ENCODE assay signal across 1 cellular context in genomic region chr6:30678964-30679726, GRCh38.
A peak's percentile ranks its signal among the peaks of the same experiment; 100 is the strongest.
TF ChIP-seq lines count a peak whose summit lies in the region.

No MANE protein-coding gene starts in this region.

TF ChIP-seq in HEK293, 187 proteins besides CTCF, POLR2A, EP300 and RAD21 (continued from another document and continues in another):
- no peak for TF ChIP-seq ZNF280D (tag by site-specific recombination; IDR thresholded peaks at IDR 0.05)
- TF ChIP-seq BCL11A (tag by site-specific recombination; IDR thresholded peaks at IDR 0.05; ENCODE audit: low read depth) = no peak
- TF ChIP-seq ZNF664 (tag by site-specific recombination; IDR thresholded peaks at IDR 0.05) = no peak
- no peak for TF ChIP-seq ZNF792 (tag by site-specific recombination; IDR thresholded peaks at IDR 0.05)
- 0 out of 2 replicates have a peak, but pooled peaks have one; percentile 28 for TF ChIP-seq ZFP3 (tag by site-specific recombination; IDR thresholded peaks at IDR 0.05; ENCODE audit: low read depth)
- TF ChIP-seq ZNF248 (tag by site-specific recombination; IDR thresholded peaks at IDR 0.05) = no peak
- TF ChIP-seq ZNF837 (tag by site-specific recombination; IDR thresholded peaks at IDR 0.05) = no peak
- TF ChIP-seq ZNF785 (tag by site-specific recombination; IDR thresholded peaks at IDR 0.05) = no peak
- TF ChIP-seq PRDM4 (tag by site-specific recombination; IDR thresholded peaks at IDR 0.05) = no peak
- peak; percentile 49; the same call in 1 of the 2 replicates for TF ChIP-seq ZNF600 (tag by site-specific recombination; IDR thresholded peaks at IDR 0.05)
- TF ChIP-seq SALL2 (tag by site-specific recombination; IDR thresholded peaks at IDR 0.05; ENCODE audit: borderline replicate concordance) = no peak
- no peak for TF ChIP-seq PRDM6 (tag by site-specific recombination; IDR thresholded peaks at IDR 0.05)
- TF ChIP-seq ZNF677 (tag by site-specific recombination; IDR thresholded peaks at IDR 0.05) = no peak
- TF ChIP-seq ZBTB10 (tag by site-specific recombination; IDR thresholded peaks at IDR 0.05) = no peak
- TF ChIP-seq ZNF24 (tag by site-specific recombination; IDR thresholded peaks at IDR 0.05) = 0 out of 2 replicates have a peak, but pooled peaks have one; percentile 24
- no peak for TF ChIP-seq ZNF23 (tag by site-specific recombination; IDR thresholded peaks at IDR 0.05; ENCODE audit: borderline replicate concordance)
- TF ChIP-seq ZNF175 (tag by site-specific recombination; IDR thresholded peaks at IDR 0.05) = no peak
- peak; percentile 29; the same call in 1 of the 2 replicates for TF ChIP-seq ZIC2 (tag by site-specific recombination; IDR thresholded peaks at IDR 0.05)
- TF ChIP-seq ZNF37A (tag by site-specific recombination; IDR thresholded peaks at IDR 0.05) = no peak
- no peak for TF ChIP-seq OSR2 (tag by site-specific recombination; IDR thresholded peaks at IDR 0.05)
- TF ChIP-seq ZNF26 (tag by site-specific recombination; IDR thresholded peaks at IDR 0.05) = no peak
- TF ChIP-seq GLI4 (tag by site-specific recombination; IDR thresholded peaks at IDR 0.05) = no peak
- no peak for TF ChIP-seq ZNF280C (tag by site-specific recombination; IDR thresholded peaks at IDR 0.05)
- TF ChIP-seq ZFHX2 (tag by site-specific recombination; conservative IDR thresholded peaks at IDR 0.05) = peak; percentile 54
- no peak for TF ChIP-seq ZNF311 (tag by site-specific recombination; IDR thresholded peaks at IDR 0.05; ENCODE audit: borderline replicate concordance)
- no peak for TF ChIP-seq ZNF19 (tag by site-specific recombination; IDR thresholded peaks at IDR 0.05; ENCODE audit: low read depth)
- TF ChIP-seq KLF7 (tag by site-specific recombination; IDR thresholded peaks at IDR 0.05; ENCODE audit: borderline replicate concordance) = no peak
- TF ChIP-seq TCF7L2 (IDR thresholded peaks at IDR 0.05; ENCODE audit: borderline replicate concordance, low read depth, low read length) = no peak
- TF ChIP-seq ZFP37 (tag by site-specific recombination; IDR thresholded peaks at IDR 0.05) = 0 out of 2 replicates have a peak, but pooled peaks have one; percentile 42
- TF ChIP-seq ZNF221 (tag by site-specific recombination; IDR thresholded peaks at IDR 0.05; ENCODE audit: borderline replicate concordance) = no peak
- TF ChIP-seq ZNF707 (tag by site-specific recombination; IDR thresholded peaks at IDR 0.05) = no peak
- no peak for TF ChIP-seq GFI1B (tag by site-specific recombination; IDR thresholded peaks at IDR 0.05)
- TF ChIP-seq ZNF843 (tag by site-specific recombination; IDR thresholded peaks at IDR 0.05) = peak; percentile 34; the same call in 1 of the 2 replicates
- TF ChIP-seq ZNF146 (tag by site-specific recombination; IDR thresholded peaks at IDR 0.05) = no peak
- TF ChIP-seq ZNF701 (tag by site-specific recombination; IDR thresholded peaks at IDR 0.05) = no peak
- no peak for TF ChIP-seq ZNF747 (tag by site-specific recombination; IDR thresholded peaks at IDR 0.05)
- TF ChIP-seq ZNF610 (tag by site-specific recombination; IDR thresholded peaks at IDR 0.05; ENCODE audit: borderline replicate concordance) = no peak
- no peak for TF ChIP-seq ZNF366 (tag by site-specific recombination; conservative IDR thresholded peaks at IDR 0.05)
- no peak for TF ChIP-seq ZSCAN18 (tag by site-specific recombination; IDR thresholded peaks at IDR 0.05)
- no peak for TF ChIP-seq ZNF510 (tag by site-specific recombination; IDR thresholded peaks at IDR 0.05; ENCODE audit: insufficient replicate concordance)
- 0 out of 2 replicates have a peak, but pooled peaks have one; percentile 29 for TF ChIP-seq ZBTB44 (tag by site-specific recombination; IDR thresholded peaks at IDR 0.05)
- TF ChIP-seq ELK4 (IDR thresholded peaks at IDR 0.05; ENCODE audit: borderline replicate concordance, low read depth, low read length) = no peak
- 0 out of 2 replicates have a peak, but pooled peaks have one; percentile 35 for TF ChIP-seq SP7 (tag by site-specific recombination; IDR thresholded peaks at IDR 0.05)
